15 cellular contexts compared by ENCODE assay signal in the genomic region with DNA sequence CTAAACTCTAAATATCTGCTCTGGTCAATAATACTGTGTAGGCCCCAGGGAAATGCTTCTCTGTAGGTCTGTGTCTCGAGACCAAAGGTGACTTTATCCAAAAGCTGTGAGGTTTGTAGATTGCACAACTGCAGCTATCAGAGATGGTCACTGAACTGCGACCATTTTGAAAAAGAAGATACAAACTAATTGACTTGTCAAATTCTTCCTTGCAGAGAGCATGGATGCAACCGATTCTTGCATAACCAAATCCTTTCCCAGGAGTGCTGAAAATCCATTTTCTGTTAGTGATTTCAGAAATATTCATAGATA.
"Had no signal": no experiment of that assay in that cellular context is flagged by ENCODE, and none has a peak within 500 bp of the region (broad histone marks: within the 10 kb centered on the region; RNA-seq: fewer than 3 reads in every experiment).

No MANE protein-coding gene starts in this region.

- H3K27ac Mint-ChIP-seq: endodermal cell; natural killer cell; progenitor cell of endocrine pancreas; stimulated activated effector memory CD8-positive, alpha-beta T cell treated with anti-CD3 and anti-CD28 coated beads, Interleukin-12 subunit alpha, Interleukin-12 subunit beta, amount 100 ng/mL, for 72 hours had no signal

- H3K4me1 ChIP-seq: colonic mucosa, pancreas, tibial nerve, upper lobe of right lung, vagina had no signal

- H3K4me1 Mint-ChIP-seq: natural killer cell; stimulated activated effector memory CD8-positive, alpha-beta T cell treated with anti-CD3 and anti-CD28 coated beads, Interleukin-12 subunit alpha, Interleukin-12 subunit beta, amount 100 ng/mL, for 72 hours had no signal

- H3K9me3 ChIP-seq: colonic mucosa, heart left ventricle, mucosa of descending colon, pancreas, tibial nerve, upper lobe of right lung, vagina had no signal

- H3K9me3 Mint-ChIP-seq: endodermal cell; natural killer cell; neural crest cell; stimulated activated effector memory CD8-positive, alpha-beta T cell treated with anti-CD3 and anti-CD28 coated beads, Interleukin-12 subunit alpha, Interleukin-12 subunit beta, amount 100 ng/mL, for 72 hours had no signal

- H3K4me3 ChIP-seq: colonic mucosa, heart left ventricle, mucosa of descending colon, pancreas, smooth muscle cell, tibial nerve, upper lobe of right lung, vagina had no signal

- H3K4me2 ChIP-seq: smooth muscle cell had no signal

- H3K27ac ChIP-seq: colonic mucosa, heart left ventricle, pancreas, tibial nerve, upper lobe of right lung, vagina had no signal

- H3K36me3 ChIP-seq: colonic mucosa, heart left ventricle, pancreas, tibial nerve, upper lobe of right lung, vagina had no signal

- H3K4me3 Mint-ChIP-seq: endodermal cell; natural killer cell; neural crest cell; stimulated activated effector memory CD8-positive, alpha-beta T cell treated with anti-CD3 and anti-CD28 coated beads, Interleukin-12 subunit alpha, Interleukin-12 subunit beta, amount 100 ng/mL, for 72 hours had no signal

- ATAC-seq: natural killer cell; stimulated activated effector memory CD8-positive, alpha-beta T cell treated with anti-CD3 and anti-CD28 coated beads, Interleukin-12 subunit alpha, Interleukin-12 subunit beta, amount 100 ng/mL, for 72 hours; stimulated activated naive CD8-positive, alpha-beta T cell treated with anti-CD3 and anti-CD28 coated beads, Interleukin-15, Interleukin-2, amounts not matched to agents 100 U/mL and 50 U/mL, for 24 hours had no signal

- H3K27me3 ChIP-seq: colonic mucosa, heart left ventricle, pancreas, tibial nerve, upper lobe of right lung, vagina had no signal

- DNase-seq: natural killer cell; stimulated activated CD4-positive, alpha-beta T cell treated with anti-CD3 and anti-CD28 coated beads, Interleukin-4, amount 100 ng/mL, for 1 hour; upper lobe of right lung had no signal
